In the genomic region with DNA sequence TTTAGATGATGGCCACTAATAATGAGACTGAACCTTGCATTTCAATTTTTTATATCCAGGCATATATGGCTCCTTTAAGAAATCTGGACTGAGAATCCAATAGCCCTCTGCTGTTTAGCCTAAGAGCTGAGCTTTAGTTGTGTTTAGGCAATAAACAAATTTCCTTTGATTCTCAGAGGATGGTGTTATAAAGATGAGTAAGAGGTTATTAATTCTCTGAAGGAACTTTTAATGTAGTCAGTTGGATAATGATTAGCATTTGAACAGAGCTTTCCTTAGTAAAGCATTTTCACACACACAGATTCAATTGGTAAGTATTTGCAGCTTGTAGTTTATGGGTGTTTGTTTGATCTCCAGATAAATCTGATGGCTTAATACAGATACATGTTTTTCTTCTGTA, we compare ENCODE assay signal across 24 cellular contexts.
DNase-seq lines count a peak whose midpoint lies in the region; ATAC-seq and TF ChIP-seq lines count a peak whose summit lies in the region.
"Had no signal": no experiment of that assay in that cellular context is flagged by ENCODE, and none has a peak within 500 bp of the region (broad histone marks: within the 10 kb centered on the region; RNA-seq: fewer than 3 reads in every experiment).

No MANE protein-coding gene starts in this region.

- peaks cover 38% of the 10 kb centered on the region for H3K27me3 Mint-ChIP-seq in WTC11 (ENCODE audit: low read depth)
- H3K27me3 Mint-ChIP-seq: activated CD8-positive, alpha-beta T cell treated with anti-CD3 and anti-CD28 coated beads for 36 hours; activated T-cell treated with anti-CD3 and anti-CD28 coated beads, Interleukin-2, amount 50 U/mL, for 24 hours; B cell; stimulated activated naive B cell treated with anti-CD40 and anti-IgM and Interleukin-4, amounts not matched to agents 10 μg/mL and 1 μg/mL and 100 μg/mL, for 72 hours had no signal

- H3K9me3 Mint-ChIP-seq in WTC11, result peaks cover 11% of the 10 kb centered on the region
- H3K9me3 Mint-ChIP-seq: activated T-cell treated with anti-CD3 and anti-CD28 coated beads, Interleukin-2, amount 50 U/mL, for 24 hours; GM23338 had no signal

- no peaks in the 10 kb centered on the region for H3K27me3 ChIP-seq in mammary epithelial cell (ENCODE audit: insufficient read depth, low read length)
- H3K27me3 ChIP-seq in kidney epithelial cell (ENCODE audit: control insufficient read depth, insufficient read depth, low read length), result no peaks in the 10 kb centered on the region
- H3K27me3 ChIP-seq: MG63, ovary had no signal

- TF ChIP-seq CTCF in mammary epithelial cell (conservative IDR thresholded peaks at IDR 0.05 in 1 of 2, IDR thresholded peaks at IDR 0.05 in 1 of 2; ENCODE audit: extremely low read depth in 1 of 2, insufficient read depth in 1 of 2, low read depth in 1 of 2, low read length in 2 of 2), result no peak
- TF ChIP-seq CTCF in kidney epithelial cell (IDR thresholded peaks at IDR 0.05; ENCODE audit: insufficient read depth, low read length, poor library complexity, severe bottlenecking), result no peak
- TF ChIP-seq CTCF in GM13976 (IDR thresholded peaks at IDR 0.05; ENCODE audit: borderline replicate concordance, control extremely low read depth, extremely low read depth, insufficient read depth, missing control alignments), result no peak
- TF ChIP-seq CTCF in WTC11 (IDR thresholded peaks at IDR 0.05), result no peak

- intact Hi-C loops in mammary epithelial cell (cut with micrococcal nuclease), result loop anchor here (1.0 kb wide), 1 partner anchor 8 kb away; no protein-coding TSS in a partner anchor

- no peak overlapping the region for H3K27ac Mint-ChIP-seq in WTC11
- H3K27ac Mint-ChIP-seq: activated CD8-positive, alpha-beta T cell treated with anti-CD3 and anti-CD28 coated beads for 36 hours; activated naive CD4-positive, alpha-beta T cell treated with anti-CD3 and anti-CD28 coated beads for 36 hours; activated T-cell treated with anti-CD3 and anti-CD28 coated beads, Interleukin-2, amount 50 U/mL, for 24 hours; B cell; GM23338; stimulated activated naive B cell treated with anti-CD40 and anti-IgM and Interleukin-4, amounts not matched to agents 10 μg/mL and 1 μg/mL and 100 μg/mL, for 72 hours had no signal

- no peaks in the 10 kb centered on the region for H3K36me3 ChIP-seq in mammary epithelial cell (ENCODE audit: insufficient read depth, low read length)
- H3K36me3 ChIP-seq in kidney epithelial cell (ENCODE audit: control insufficient read depth, insufficient read depth, low read length), result no peaks in the 10 kb centered on the region
- H3K36me3 ChIP-seq: left ventricle myocardium inferior, MG63, ovary, thoracic aorta had no signal

- in situ Hi-C loops in mammary epithelial cell (cut with MboI; ENCODE audit: low sequenced_read_pairs in 2 of 2) (no loop called here), GM13976 (cut with MboI; ENCODE audit: low sequenced_read_pairs, unreplicated experiment) (no loop called here)

- DNase-seq in LHCN-M2 (ENCODE audit: low read depth) (peak; percentile 54), mammary epithelial cell (no peak), kidney epithelial cell (ENCODE audit: low read depth) (peak; percentile 23), GM13976 (ENCODE audit: low spot score) (no peak), WTC11 (ENCODE audit: low spot score) (no peak)
- DNase-seq: activated CD8-positive, alpha-beta T cell treated with anti-CD3 and anti-CD28 coated beads for 36 hours; activated naive CD4-positive, alpha-beta T cell treated with anti-CD3 and anti-CD28 coated beads for 36 hours; activated T-cell treated with anti-CD3 and anti-CD28 coated beads, Interleukin-2, amount 50 U/mL, for 24 hours; anterior cingulate cortex; cortex of kidney; left ventricle myocardium inferior; MG63; NCI-H1436 treated with DMSO at 0.1 percent for 48 hours; NCI-H2171 treated with DMSO at 0.1 percent for 48 hours; ovary; SHP77; stimulated activated naive B cell treated with anti-CD40 and anti-IgM and Interleukin-4, amounts not matched to agents 10 μg/mL and 1 μg/mL and 100 μg/mL, for 72 hours; T-helper 2 cell had no signal

- no peaks in the 10 kb centered on the region for H4K20me1 ChIP-seq in mammary epithelial cell (ENCODE audit: insufficient read depth, low read length)

- no peaks in the 10 kb centered on the region for H3K79me2 ChIP-seq in mammary epithelial cell (ENCODE audit: insufficient read depth, low read length)

- peaks cover 41% of the 10 kb centered on the region for H3K4me1 ChIP-seq in mammary epithelial cell (ENCODE audit: insufficient read depth, low read length)

- peak overlapping the region; percentile 39 for H3K27ac ChIP-seq in mammary epithelial cell (ENCODE audit: insufficient read depth, low read depth, low read length)
- H3K27ac ChIP-seq: left ventricle myocardium inferior, ovary had no signal

- H3K4me3 ChIP-seq in mammary epithelial cell (replicated peaks in 1 of 3; ENCODE audit: insufficient read depth in 1 of 3, low read depth in 2 of 3, low read length in 3 of 3), result no peak overlapping the region
- H3K4me3 ChIP-seq in kidney epithelial cell (ENCODE audit: low read depth, low read length), result no peak overlapping the region
- H3K4me3 ChIP-seq: GM23338, left ventricle myocardium inferior, MG63, ovary, thoracic aorta had no signal

- peak overlapping the region; percentile 53 for H2AFZ ChIP-seq in mammary epithelial cell (ENCODE audit: low read depth, low read length)
- H2AFZ ChIP-seq: GM23338 had no signal

- peaks cover 9% of the 10 kb centered on the region for H3K4me1 Mint-ChIP-seq in WTC11
- H3K4me1 Mint-ChIP-seq: B cell; stimulated activated naive B cell treated with anti-CD40 and anti-IgM and Interleukin-4, amounts not matched to agents 10 μg/mL and 1 μg/mL and 100 μg/mL, for 72 hours had no signal

- H3K9ac ChIP-seq in mammary epithelial cell (ENCODE audit: insufficient read depth, low read length), result no peak overlapping the region

- H3K9me3 ChIP-seq in mammary epithelial cell (replicated peaks; ENCODE audit: insufficient read depth, low read length), result no peaks in the 10 kb centered on the region
- H3K9me3 ChIP-seq: left ventricle myocardium inferior, MG63, ovary, thoracic aorta had no signal

- H3K4me3 Mint-ChIP-seq in WTC11, result no peak overlapping the region
- H3K4me3 Mint-ChIP-seq: activated CD8-positive, alpha-beta T cell treated with anti-CD3 and anti-CD28 coated beads for 36 hours; activated naive CD4-positive, alpha-beta T cell treated with anti-CD3 and anti-CD28 coated beads for 36 hours; activated T-cell treated with anti-CD3 and anti-CD28 coated beads, Interleukin-2, amount 50 U/mL, for 24 hours; B cell; GM23338; stimulated activated naive B cell treated with anti-CD40 and anti-IgM and Interleukin-4, amounts not matched to agents 10 μg/mL and 1 μg/mL and 100 μg/mL, for 72 hours had no signal

- dilution Hi-C loops in mammary epithelial cell (cut with HindIII; ENCODE audit: low sequenced_read_pairs), result no loop called here

- POLR2A ChIA-PET in WTC11 (lab: Charles Lee), result no interaction called here

- CTCF ChIA-PET in mammary epithelial cell (lab: Charles Lee; ENCODE audit: low non-redundant PET) (interaction anchor here (0.5 kb wide), 1 partner anchor 43 kb away, joined by 5 read pairs; no protein-coding TSS in a partner anchor), WTC11 (lab: Charles Lee) (interaction anchor here (0.8 kb wide), 1 partner anchor 34 kb away, joined by 3 read pairs; no protein-coding TSS in a partner anchor)

- H3K36me3 Mint-ChIP-seq in WTC11, result no peaks in the 10 kb centered on the region
- H3K36me3 Mint-ChIP-seq: stimulated activated naive B cell treated with anti-CD40 and anti-IgM and Interleukin-4, amounts not matched to agents 10 μg/mL and 1 μg/mL and 100 μg/mL, for 72 hours had no signal

- BruUV-seq in mammary epithelial cell (replicated peaks; lab: Mats Ljungman, UMichigan), result no TSS peak

- ATAC-seq in GM19351 (IDR thresholded peaks at IDR 0.05; ENCODE audit: unreplicated experiment) (no peak), HG03039 (IDR thresholded peaks at IDR 0.05; ENCODE audit: unreplicated experiment) (no peak), WTC11 (no peak)
- ATAC-seq: activated CD8-positive, alpha-beta T cell treated with anti-CD3 and anti-CD28 coated beads for 36 hours; GM23338; sciatic nerve; stimulated activated naive B cell treated with anti-CD40 and anti-IgM and Interleukin-4, amounts not matched to agents 10 μg/mL and 1 μg/mL and 100 μg/mL, for 72 hours had no signal

- peak overlapping the region; percentile 43 for H3K4me2 ChIP-seq in mammary epithelial cell (ENCODE audit: insufficient read depth, low read depth, low read length)
- H3K4me2 ChIP-seq: GM23338 had no signal

TF ChIP-seq in WTC11, 78 proteins besides CTCF, POLR2A, EP300 and RAD21:
- TF ChIP-seq NR2C2 (CRISPR knock-in tag; IDR thresholded peaks at IDR 0.05) (no peak), PRRX2 (CRISPR knock-in tag; IDR thresholded peaks at IDR 0.05) (no peak), JUN (CRISPR knock-in tag; IDR thresholded peaks at IDR 0.05) (no peak)

Comparison
In these comparisons a context has a peak if more than half of its experiments do, and no peak if none do; other contexts are left out.
1. DNase-seq: peak in LHCN-M2 (single experiment) and kidney epithelial cell (single experiment); none in mammary epithelial cell (single experiment), GM13976 (single experiment) and WTC11 (single experiment).